In genomic region chr7:90629306-90629918, GRCh38 we compare ENCODE assay signal across 9 cellular contexts. TPM values are rescaled to one million over a fixed set of nuclear protein-coding genes. Genes with fewer than 3 reads are reported as not detected.
DNase-seq lines count a peak whose midpoint lies in the region; ATAC-seq and TF ChIP-seq lines count a peak whose summit lies in the region.
"Had no signal": no experiment of that assay in that cellular context is flagged by ENCODE, and none has a peak within 500 bp of the region (broad histone marks: within the 10 kb centered on the region; RNA-seq: fewer than 3 reads in every experiment).

No MANE protein-coding gene starts in this region.

- TF ChIP-seq CTCF in CD14-positive monocyte (IDR thresholded peaks at IDR 0.05) (peak; percentile 82), body of pancreas (IDR thresholded peaks at IDR 0.05) (peak in 6 of 7 experiments; percentile 38 to 64 (median 52)), kidney epithelial cell (IDR thresholded peaks at IDR 0.05; ENCODE audit: insufficient read depth, low read length, poor library complexity, severe bottlenecking) (peak; percentile 68)

- no peaks in the 10 kb centered on the region for H3K9me3 Mint-ChIP-seq in CD14-positive monocyte
- H3K9me3 Mint-ChIP-seq: naive thymus-derived CD8-positive, alpha-beta T cell had no signal

- H3K36me3 ChIP-seq in body of pancreas (replicated peaks in 1 of 2; ENCODE audit: insufficient read depth in 1 of 2, low read depth in 2 of 2) (no peaks in the 10 kb centered on the region), kidney epithelial cell (ENCODE audit: control insufficient read depth, insufficient read depth, low read length) (no peaks in the 10 kb centered on the region), aorta (ENCODE audit: control insufficient read depth in 1 of 2, insufficient read depth in 2 of 2, low read length in 1 of 2) (no peaks in the 10 kb centered on the region)

- H3K27ac ChIP-seq in body of pancreas (no peak overlapping the region), aorta (ENCODE audit: low read depth in 1 of 2, low read length in 2 of 2) (no peak overlapping the region)

- H3K27me3 ChIP-seq in body of pancreas = no peaks in the 10 kb centered on the region
- H3K27me3 ChIP-seq in kidney epithelial cell (ENCODE audit: control insufficient read depth, insufficient read depth, low read length) = no peaks in the 10 kb centered on the region
- no peaks in the 10 kb centered on the region for H3K27me3 ChIP-seq in aorta (ENCODE audit: control insufficient read depth in 1 of 2, insufficient read depth in 2 of 2, low read length in 1 of 2)

- ATAC-seq in GM18858 (IDR thresholded peaks at IDR 0.05; ENCODE audit: unreplicated experiment) (peak; percentile 68), HG02981 (IDR thresholded peaks at IDR 0.05; ENCODE audit: unreplicated experiment) (peak; percentile 82), body of pancreas (peak; percentile 45), aorta (ENCODE audit: low FRiP score) (peak; percentile 73)
- ATAC-seq: naive thymus-derived CD8-positive, alpha-beta T cell had no signal

- DNase-seq in CD14-positive monocyte (ENCODE audit: low spot score) (no peak), NCI-H446 treated with DMSO at 0.1 percent for 48 hours (lab: John Stamatoyannopoulos, UW) (peak; percentile 37), body of pancreas (peak in 1 of 4 donors; percentile 28), kidney epithelial cell (ENCODE audit: low read depth) (no peak), aorta (no peak), DMS79 (lab: John Stamatoyannopoulos, UW) (no peak)

- no peak overlapping the region for H3K4me3 Mint-ChIP-seq in CD14-positive monocyte
- H3K4me3 Mint-ChIP-seq: naive thymus-derived CD8-positive, alpha-beta T cell had no signal

- peaks cover 4 to 6% of the 10 kb centered on the region in 2 donors for H3K36me3 Mint-ChIP-seq in CD14-positive monocyte
- H3K36me3 Mint-ChIP-seq: naive thymus-derived CD8-positive, alpha-beta T cell had no signal

- TF ChIP-seq POLR2A in body of pancreas (IDR thresholded peaks at IDR 0.05) = no peak

- H3K9me3 ChIP-seq in body of pancreas (no peaks in the 10 kb centered on the region), aorta (ENCODE audit: control insufficient read depth, low read length) (no peaks in the 10 kb centered on the region)

- peaks cover 0 to under 1% (median 0%) of the 10 kb centered on the region in 3 donors for H3K27me3 Mint-ChIP-seq in CD14-positive monocyte (ENCODE audit: low read depth in 3 of 3)
- H3K27me3 Mint-ChIP-seq: naive thymus-derived CD8-positive, alpha-beta T cell had no signal

- peak overlapping the region in 3 of 7 donors; percentile 1 to 35 (median 13) for H3K27ac Mint-ChIP-seq in CD14-positive monocyte
- H3K27ac Mint-ChIP-seq: naive thymus-derived CD8-positive, alpha-beta T cell had no signal

- H3K4me3 ChIP-seq in body of pancreas = no peak overlapping the region
- H3K4me3 ChIP-seq in kidney epithelial cell (ENCODE audit: low read depth, low read length) = no peak overlapping the region
- H3K4me3 ChIP-seq in aorta (ENCODE audit: low read length in 2 of 2) = no peak overlapping the region

- intact Hi-C loops in CD14-positive monocyte (cut with micrococcal nuclease) (loop anchor here (5.0 kb wide), 2 partner anchors 72 to 172 kb away; no protein-coding TSS in a partner anchor), body of pancreas (cut with DNase I) (no loop called here), aorta (cut with DNase I) (loop anchor here (5.0 to 10.0 kb wide), 3 partner anchors 75 to 165 kb away; partner anchors contain the start of gene PTTG1IP2 (in 1 of the 2))

- peaks cover 8% of the 10 kb centered on the region for H3K4me1 Mint-ChIP-seq in CD14-positive monocyte

- 91 to 93% methylated on average over 6 of the region's 6 CpGs for WGBS in body of pancreas, 2 donors
- WGBS in aorta, 2 donors = 97 to 98% methylated on average over 6 of the region's 6 CpGs

- H3K4me1 ChIP-seq in body of pancreas = peaks cover 8% of the 10 kb centered on the region
- H3K4me1 ChIP-seq in aorta (ENCODE audit: control insufficient read depth in 1 of 2, insufficient read depth in 2 of 2, low read length in 2 of 2) = no peaks in the 10 kb centered on the region

RNA-seq across cellular contexts. Expression of gene CDK14, which starts 33.3 kb away (rescaled TPM):
- 1 to 10 TPM; 2.1 to 2.5 TPM for polyA plus RNA-seq in CD14-positive monocyte
- 10 to 100 TPM; 21.8 to 35.6 TPM for total RNA-seq in body of pancreas
- total RNA-seq in kidney epithelial cell = 14.4 and 18.2 TPM in 2 replicates
- 10 to 100 TPM; 53.6 to 72.4 TPM for total RNA-seq in aorta
- 1 to 10 TPM; 4.6 to 5.5 TPM for polyA plus RNA-seq in aorta
